8 cellular contexts compared by ENCODE assay signal in genomic region chr12:123670882-123671728, GRCh38. TPM values are rescaled to one million over a fixed set of nuclear protein-coding genes. Genes with fewer than 3 reads are reported as not detected.
DNase-seq lines count a peak whose midpoint lies in the region; ATAC-seq and TF ChIP-seq lines count a peak whose summit lies in the region.

TCTN2 (plus strand) TSS chr12:123671113; CDS start chr12:123671241, 128 bp downstream.

- H3K27me3 Mint-ChIP-seq in T-cell (no peaks in the 10 kb centered on the region), progenitor cell of endocrine pancreas (no peaks in the 10 kb centered on the region)

- peak; percentile 97 for DNase-seq in GM13977 (ENCODE audit: low spot score)
- DNase-seq in NCI-H146 treated with DMSO at 0.1 percent for 48 hours (lab: John Stamatoyannopoulos, UW; ENCODE audit: unreplicated experiment): peak; percentile 83
- DNase-seq in T-cell: peak; percentile 85 to 95 (median 92)
- DNase-seq in amniotic epithelial cell (ENCODE audit: low read depth): peak; percentile 82
- peak; percentile 96 for DNase-seq in left ventricle myocardium inferior
- DNase-seq in progenitor cell of endocrine pancreas (ENCODE audit: low spot score, unreplicated experiment): peak; percentile 92
- DNase-seq in upper lobe of right lung: peak; percentile 98

- peak; percentile 98 for ATAC-seq in HG02884 (IDR thresholded peaks at IDR 0.05; ENCODE audit: unreplicated experiment)
- peak; percentile 100 for ATAC-seq in T-cell (replicated peaks in 1 of 4)
- ATAC-seq in upper lobe of right lung: peak; percentile 100

- H3K36me3 Mint-ChIP-seq in T-cell: peaks cover 12% of the 10 kb centered on the region
- peaks cover 13% of the 10 kb centered on the region for H3K36me3 Mint-ChIP-seq in progenitor cell of endocrine pancreas (ENCODE audit: insufficient read depth)

- CTCF ChIA-PET in T-cell (lab: Charles Lee): no interaction called here

- peak within 1 kb of the TSS; percentile 6 for H3K27ac ChIP-seq in left ventricle myocardium inferior (replicated peaks)
- peak within 1 kb of the TSS; percentile 42 for H3K27ac ChIP-seq in upper lobe of right lung

- H3K4me3 ChIP-seq in left ventricle myocardium inferior (peak within 1 kb of the TSS; percentile 77), upper lobe of right lung (peak within 1 kb of the TSS; percentile 96)

- H3K27me3 ChIP-seq in left ventricle myocardium inferior (ENCODE audit: low read depth) (no peaks in the 10 kb centered on the region), upper lobe of right lung (no peaks in the 10 kb centered on the region)

- intact Hi-C loops in left ventricle myocardium inferior (cut with micrococcal nuclease) (no loop called here), upper lobe of right lung (cut with DNase I) (no loop called here)

- H3K4me1 Mint-ChIP-seq in T-cell (peaks cover 15 to 22% (median 17%) of the 10 kb centered on the region in 3 donors), progenitor cell of endocrine pancreas (ENCODE audit: low read depth) (peaks cover 9% of the 10 kb centered on the region)

- TF ChIP-seq CTCF in GM13977 (IDR thresholded peaks at IDR 0.05; ENCODE audit: extremely low read depth, insufficient read depth, missing control alignments) (no peak), left ventricle myocardium inferior (IDR thresholded peaks at IDR 0.05; ENCODE audit: borderline replicate concordance) (no peak), progenitor cell of endocrine pancreas (IDR thresholded peaks at IDR 0.05; ENCODE audit: unreplicated experiment) (no peak), upper lobe of right lung (IDR thresholded peaks at IDR 0.05) (no peak)

- H3K36me3 ChIP-seq in left ventricle myocardium inferior: peaks cover 23% of the 10 kb centered on the region
- H3K36me3 ChIP-seq in upper lobe of right lung: peaks cover 24% of the 10 kb centered on the region

- in situ Hi-C loops in GM13977 (cut with MboI; ENCODE audit: low pct_unique_long_range_greater_than_20kb, low sequenced_read_pairs, unreplicated experiment): no loop called here

- H3K27ac Mint-ChIP-seq in T-cell: peak within 1 kb of the TSS; percentile 52 to 68
- H3K27ac Mint-ChIP-seq in progenitor cell of endocrine pancreas: peak within 1 kb of the TSS; percentile 91

- POLR2A ChIA-PET in T-cell (lab: Charles Lee): interaction anchor here in 1 of 2 donors (0.7 kb wide), 1 partner anchor 39 kb away, joined by 3 read pairs; no protein-coding TSS in a partner anchor

- H3K9me3 Mint-ChIP-seq in T-cell (no peaks in the 10 kb centered on the region), progenitor cell of endocrine pancreas (ENCODE audit: low read depth) (no peaks in the 10 kb centered on the region)

- H3K9me3 ChIP-seq in left ventricle myocardium inferior (replicated peaks) (no peaks in the 10 kb centered on the region), upper lobe of right lung (no peaks in the 10 kb centered on the region)

- peak within 1 kb of the TSS; percentile 81 to 88 (median 85) for H3K4me3 Mint-ChIP-seq in T-cell
- peak within 1 kb of the TSS; percentile 92 for H3K4me3 Mint-ChIP-seq in progenitor cell of endocrine pancreas (ENCODE audit: low read depth)

- H3K4me1 ChIP-seq in left ventricle myocardium inferior: peaks cover 17% of the 10 kb centered on the region
- peaks cover 10% of the 10 kb centered on the region for H3K4me1 ChIP-seq in upper lobe of right lung

RNA-seq across cellular contexts. Expression of gene TCTN2, which starts in this region (rescaled TPM):
- total RNA-seq in T-cell (10 to 100 TPM in 1 of 5 donors, 1 to 10 TPM in 4; 5.3 to 11.9 (median 6.6) TPM), left ventricle myocardium inferior (3.9 TPM), progenitor cell of endocrine pancreas (35.5 and 37.6 TPM in 2 replicates), upper lobe of right lung (10.5 TPM)

Comparison
In these comparisons a context has a peak if more than half of its experiments do, and no peak if none do; other contexts are left out.
1. Peak in every context shown above with its lines: DNase-seq, ATAC-seq, H3K4me3 ChIP-seq and H3K27ac ChIP-seq.